Comparison of ENCODE assay signal across 32 cellular contexts in genomic region chr20:46135856-46136633, GRCh38. TPM values are rescaled to one million over a fixed set of nuclear protein-coding genes. Genes with fewer than 3 reads are reported as not detected.
A peak's percentile ranks its signal among the peaks of the same experiment; 100 is the strongest.
DNase-seq lines count a peak whose midpoint lies in the region; ATAC-seq, FAIRE-seq and TF ChIP-seq lines count a peak whose summit lies in the region.
"Had no signal": no experiment of that assay in that cellular context is flagged by ENCODE, and none has a peak within 500 bp of the region (broad histone marks: within the 10 kb centered on the region; RNA-seq: fewer than 3 reads in every experiment).

No MANE protein-coding gene starts in this region.

- no peak overlapping the region for H3K4me3 ChIP-seq in H7 (ENCODE audit: insufficient read depth, low read depth, low read length)
- H3K4me3 ChIP-seq: cardiac muscle cell, heart right ventricle, lung, pancreas, SK-N-MC, smooth muscle cell, upper lobe of left lung had no signal

- H3K27ac Mint-ChIP-seq in brain, result peak overlapping the region in 4 of 5 experiments; percentile 7 to 75 (median 56)
- H3K27ac Mint-ChIP-seq in stimulated activated naive B cell treated with anti-CD40 and anti-IgM and Interleukin-4, amounts not matched to agents 10 μg/mL and 1 μg/mL and 100 μg/mL, for 72 hours, result peak overlapping the region; percentile 54
- H3K27ac Mint-ChIP-seq: activated CD8-positive, alpha-beta T cell treated with anti-CD3 and anti-CD28 coated beads, Interleukin-2, amount 10 ng/mL, durations not matched to agents 7 days and 5 days; activated naive CD4-positive, alpha-beta T cell treated with anti-CD3 and anti-CD28 coated beads, Interleukin-2, amount 50 U/mL, for 72 hours; activated T-helper 2 cell treated with anti-CD3 and anti-CD28 coated beads, Interferon-gamma antibody, Interleukin-2, Interleukin-4, amounts not matched to agents 10 μg/mL and 5 μg/mL and 100 μg/mL, durations not matched to agents 14 hours and 24 hours and 36 hours; CD4-positive, alpha-beta T cell; effector memory CD8-positive, alpha-beta T cell; nephron progenitor cell; stimulated activated memory B cell treated with anti-CD40 and anti-IgM and Interleukin-4, amounts not matched to agents 10 μg/mL and 1 μg/mL and 100 μg/mL, for 72 hours; T-helper 1 cell treated with Interleukin-12 subunit alpha and Interleukin-12 subunit beta and Interleukin-4 antibody, amounts not matched to agents 30 μg/mL and 1 μg/mL, for 36 hours had no signal

- H3K9me3 Mint-ChIP-seq in brain, result no peaks in the 10 kb centered on the region
- H3K9me3 Mint-ChIP-seq in stimulated activated naive B cell treated with anti-CD40 and anti-IgM and Interleukin-4, amounts not matched to agents 10 μg/mL and 1 μg/mL and 100 μg/mL, for 72 hours, result no peaks in the 10 kb centered on the region
- H3K9me3 Mint-ChIP-seq: activated naive CD4-positive, alpha-beta T cell treated with anti-CD3 and anti-CD28 coated beads, Interleukin-2, amount 50 U/mL, for 72 hours; activated T-helper 2 cell treated with anti-CD3 and anti-CD28 coated beads, Interferon-gamma antibody, Interleukin-2, Interleukin-4, amounts not matched to agents 10 μg/mL and 5 μg/mL and 100 μg/mL, durations not matched to agents 14 hours and 24 hours and 36 hours; CD4-positive, alpha-beta T cell; effector memory CD8-positive, alpha-beta T cell; nephron progenitor cell; stimulated activated memory B cell treated with anti-CD40 and anti-IgM and Interleukin-4, amounts not matched to agents 10 μg/mL and 1 μg/mL and 100 μg/mL, for 72 hours; T-helper 1 cell treated with Interleukin-12 subunit alpha and Interleukin-12 subunit beta and Interleukin-4 antibody, amounts not matched to agents 30 μg/mL and 1 μg/mL, for 36 hours had no signal

- H3K36me3 Mint-ChIP-seq in brain, result no peaks in the 10 kb centered on the region
- H3K36me3 Mint-ChIP-seq in stimulated activated naive B cell treated with anti-CD40 and anti-IgM and Interleukin-4, amounts not matched to agents 10 μg/mL and 1 μg/mL and 100 μg/mL, for 72 hours, result peaks cover 0 to 3% of the 10 kb centered on the region in 2 donors
- H3K36me3 Mint-ChIP-seq: activated naive CD4-positive, alpha-beta T cell treated with anti-CD3 and anti-CD28 coated beads, Interleukin-2, amount 50 U/mL, for 72 hours; stimulated activated memory B cell treated with anti-CD40 and anti-IgM and Interleukin-4, amounts not matched to agents 10 μg/mL and 1 μg/mL and 100 μg/mL, for 72 hours had no signal

- ATAC-seq in stimulated activated naive B cell treated with anti-CD40 and anti-IgM and Interleukin-4, amounts not matched to agents 10 μg/mL and 1 μg/mL and 100 μg/mL, for 72 hours (replicated peaks), result no peak
- ATAC-seq: activated CD8-positive, alpha-beta T cell treated with anti-CD3 and anti-CD28 coated beads, Interleukin-2, amount 10 ng/mL, durations not matched to agents 7 days and 5 days; activated naive CD4-positive, alpha-beta T cell treated with anti-CD3 and anti-CD28 coated beads, Interleukin-2, amount 50 U/mL, for 72 hours; effector memory CD8-positive, alpha-beta T cell; heart right ventricle; pancreas; stimulated activated memory B cell treated with anti-CD40 and anti-IgM and Interleukin-4, amounts not matched to agents 10 μg/mL and 1 μg/mL and 100 μg/mL, for 72 hours had no signal

- no peaks in the 10 kb centered on the region for H3K36me3 ChIP-seq in H7 (replicated peaks; ENCODE audit: control insufficient read depth, insufficient read depth, low read length)
- H3K36me3 ChIP-seq: cardiac muscle cell, heart right ventricle, pancreas, upper lobe of left lung had no signal

- peaks cover 6% of the 10 kb centered on the region for H3K27me3 ChIP-seq in H7 (ENCODE audit: control insufficient read depth, insufficient read depth, low read length)
- H3K27me3 ChIP-seq: cardiac muscle cell, pancreas had no signal

- FAIRE-seq in RCC 7860 (lab: Jason Lieb, UNC), result no peak
- FAIRE-seq: GM12892, pancreas had no signal

- H3K4me3 Mint-ChIP-seq in brain, result peak overlapping the region in 4 of 5 experiments; percentile 7 to 39 (median 32)
- peak overlapping the region in 1 of 2 donors; percentile 34 for H3K4me3 Mint-ChIP-seq in stimulated activated naive B cell treated with anti-CD40 and anti-IgM and Interleukin-4, amounts not matched to agents 10 μg/mL and 1 μg/mL and 100 μg/mL, for 72 hours
- H3K4me3 Mint-ChIP-seq: activated CD8-positive, alpha-beta T cell treated with anti-CD3 and anti-CD28 coated beads, Interleukin-2, amount 10 ng/mL, durations not matched to agents 7 days and 5 days; CD4-positive, alpha-beta T cell; effector memory CD8-positive, alpha-beta T cell; nephron progenitor cell; stimulated activated memory B cell treated with anti-CD40 and anti-IgM and Interleukin-4, amounts not matched to agents 10 μg/mL and 1 μg/mL and 100 μg/mL, for 72 hours; T-helper 1 cell treated with Interleukin-12 subunit alpha and Interleukin-12 subunit beta and Interleukin-4 antibody, amounts not matched to agents 30 μg/mL and 1 μg/mL, for 36 hours had no signal

- TF ChIP-seq CTCF in brain (conservative IDR thresholded peaks at IDR 0.05), result no peak

- peaks cover 28% of the 10 kb centered on the region for H3K27me3 Mint-ChIP-seq in brain
- peaks cover 13 to 28% of the 10 kb centered on the region in 2 donors for H3K27me3 Mint-ChIP-seq in stimulated activated naive B cell treated with anti-CD40 and anti-IgM and Interleukin-4, amounts not matched to agents 10 μg/mL and 1 μg/mL and 100 μg/mL, for 72 hours

- H3K4me1 Mint-ChIP-seq in brain, result peaks cover 73% of the 10 kb centered on the region
- peaks cover 38 to 41% of the 10 kb centered on the region in 2 donors for H3K4me1 Mint-ChIP-seq in stimulated activated naive B cell treated with anti-CD40 and anti-IgM and Interleukin-4, amounts not matched to agents 10 μg/mL and 1 μg/mL and 100 μg/mL, for 72 hours
- H3K4me1 Mint-ChIP-seq: nephron progenitor cell had no signal

- DNase-seq in H7, result peak; percentile 69
- DNase-seq in NCI-H1417 treated with DMSO at 0.1 percent for 48 hours (lab: John Stamatoyannopoulos, UW), result peak; percentile 38
- DNase-seq in stimulated activated naive B cell treated with anti-CD40 and anti-IgM and Interleukin-4, amounts not matched to agents 10 μg/mL and 1 μg/mL and 100 μg/mL, for 72 hours, result no peak
- DNase-seq in RCC 7860 (ENCODE audit: low spot score), result no peak
- DNase-seq in NCI-H1694 treated with DMSO at 0.1 percent for 48 hours (lab: John Stamatoyannopoulos, UW), result no peak
- no peak for DNase-seq in stimulated activated CD4-positive, alpha-beta T cell treated with anti-CD3 and anti-CD28 coated beads, Interleukin-12 subunit alpha, Interleukin-12 subunit beta, amount 100 ng/mL, for 4 hours
- DNase-seq: activated CD8-positive, alpha-beta T cell treated with anti-CD3 and anti-CD28 coated beads, Interleukin-2, amount 10 ng/mL, durations not matched to agents 7 days and 5 days; CD4-positive, alpha-beta T cell; cortex of kidney; effector memory CD8-positive, alpha-beta T cell; EL; foreskin fibroblast; GOT3; heart right ventricle; KBM-7; NCI-H1694; NCI-H774; nephron progenitor cell; pancreas; stimulated activated CD4-positive, alpha-beta T cell treated with anti-CD3 and anti-CD28 coated beads, Interleukin-4, amount 100 ng/mL, for 1 hour; upper lobe of left lung had no signal

RNA-seq across cellular contexts. Expression of gene CD40, which starts 17.9 kb away (rescaled TPM):
- total RNA-seq in H7 (2014; rRNA removed; shearing (Covaris generic)), result 8.2 and 8.8 TPM in 2 replicates
- 3.3 TPM for polyA plus RNA-seq in brain (ENCODE audit: insufficient read depth, low read depth, low replicate concordance)
- total RNA-seq: HT1080 had no signal

RNA-seq across cellular contexts. Expression of gene NCOA5, which starts 46.3 kb away (rescaled TPM):
- total RNA-seq in H7 (2014; rRNA removed; shearing (Covaris generic)), result 8.6 and 12.2 TPM in 2 replicates
- 22.0 TPM for polyA plus RNA-seq in brain (ENCODE audit: insufficient read depth, low read depth, low replicate concordance)

Comparison
In these comparisons a context has a peak if more than half of its experiments do, and no peak if none do; other contexts are left out.
1. DNase-seq: peak in H7 (single experiment) and NCI-H1417 treated with DMSO at 0.1 percent for 48 hours (single experiment); none in stimulated activated naive B cell treated with anti-CD40 and anti-IgM and Interleukin-4, amounts not matched to agents 10 μg/mL and 1 μg/mL and 100 μg/mL, for 72 hours (single experiment), RCC 7860 (single experiment), NCI-H1694 treated with DMSO at 0.1 percent for 48 hours (single experiment) and stimulated activated CD4-positive, alpha-beta T cell treated with anti-CD3 and anti-CD28 coated beads, Interleukin-12 subunit alpha, Interleukin-12 subunit beta, amount 100 ng/mL, for 4 hours (single experiment).